1 cellular context compared by ENCODE assay signal in the genomic region with DNA sequence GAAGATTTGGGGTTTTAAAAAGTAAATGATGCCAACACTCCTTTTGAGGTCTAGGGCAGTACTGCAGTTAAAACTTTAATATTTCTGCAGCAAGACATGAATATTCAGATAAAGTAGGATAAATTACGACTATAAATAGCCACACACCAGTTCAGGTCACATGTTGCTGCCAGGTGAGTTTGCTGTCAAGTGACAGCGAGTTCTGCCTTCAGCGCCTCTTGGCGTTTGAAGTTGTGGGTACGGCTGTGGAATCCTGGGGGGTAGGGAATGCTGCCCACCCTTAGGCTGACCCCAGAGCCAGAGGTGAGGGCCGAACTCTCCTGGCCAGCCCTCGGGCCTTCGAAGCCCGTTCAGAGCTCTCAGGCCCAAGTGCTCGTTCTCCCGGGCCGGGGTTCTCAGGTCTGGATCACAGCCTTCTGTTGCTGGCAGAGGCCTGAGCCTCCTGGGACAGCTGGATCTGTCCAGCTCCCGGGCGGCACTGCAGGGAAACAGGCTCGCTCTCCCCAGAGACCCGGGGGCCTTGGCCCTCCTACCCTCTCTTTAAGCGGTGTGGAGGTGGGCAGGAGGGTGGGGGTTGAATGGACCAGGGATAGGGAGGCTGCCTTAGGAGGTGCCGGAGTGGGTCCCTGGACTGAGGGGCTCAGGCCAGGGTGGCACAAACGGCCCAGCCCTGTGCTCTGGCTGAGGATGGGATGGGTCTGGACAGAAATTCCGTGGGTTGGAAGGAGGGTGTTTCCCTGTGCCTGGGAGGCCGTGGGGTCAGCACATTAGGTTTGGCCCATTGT.
A peak's percentile ranks its signal among the peaks of the same experiment; 100 is the strongest.
TF ChIP-seq lines count a peak whose summit lies in the region.

No MANE protein-coding gene starts in this region.

TF ChIP-seq in HepG2, 621 proteins besides CTCF, POLR2A, EP300 and RAD21:
- TF ChIP-seq AGO2 (optimal IDR thresholded peaks at IDR 0.05; ENCODE audit: low read depth, low read length), result peak; percentile 85
- TF ChIP-seq, protein P1, sequence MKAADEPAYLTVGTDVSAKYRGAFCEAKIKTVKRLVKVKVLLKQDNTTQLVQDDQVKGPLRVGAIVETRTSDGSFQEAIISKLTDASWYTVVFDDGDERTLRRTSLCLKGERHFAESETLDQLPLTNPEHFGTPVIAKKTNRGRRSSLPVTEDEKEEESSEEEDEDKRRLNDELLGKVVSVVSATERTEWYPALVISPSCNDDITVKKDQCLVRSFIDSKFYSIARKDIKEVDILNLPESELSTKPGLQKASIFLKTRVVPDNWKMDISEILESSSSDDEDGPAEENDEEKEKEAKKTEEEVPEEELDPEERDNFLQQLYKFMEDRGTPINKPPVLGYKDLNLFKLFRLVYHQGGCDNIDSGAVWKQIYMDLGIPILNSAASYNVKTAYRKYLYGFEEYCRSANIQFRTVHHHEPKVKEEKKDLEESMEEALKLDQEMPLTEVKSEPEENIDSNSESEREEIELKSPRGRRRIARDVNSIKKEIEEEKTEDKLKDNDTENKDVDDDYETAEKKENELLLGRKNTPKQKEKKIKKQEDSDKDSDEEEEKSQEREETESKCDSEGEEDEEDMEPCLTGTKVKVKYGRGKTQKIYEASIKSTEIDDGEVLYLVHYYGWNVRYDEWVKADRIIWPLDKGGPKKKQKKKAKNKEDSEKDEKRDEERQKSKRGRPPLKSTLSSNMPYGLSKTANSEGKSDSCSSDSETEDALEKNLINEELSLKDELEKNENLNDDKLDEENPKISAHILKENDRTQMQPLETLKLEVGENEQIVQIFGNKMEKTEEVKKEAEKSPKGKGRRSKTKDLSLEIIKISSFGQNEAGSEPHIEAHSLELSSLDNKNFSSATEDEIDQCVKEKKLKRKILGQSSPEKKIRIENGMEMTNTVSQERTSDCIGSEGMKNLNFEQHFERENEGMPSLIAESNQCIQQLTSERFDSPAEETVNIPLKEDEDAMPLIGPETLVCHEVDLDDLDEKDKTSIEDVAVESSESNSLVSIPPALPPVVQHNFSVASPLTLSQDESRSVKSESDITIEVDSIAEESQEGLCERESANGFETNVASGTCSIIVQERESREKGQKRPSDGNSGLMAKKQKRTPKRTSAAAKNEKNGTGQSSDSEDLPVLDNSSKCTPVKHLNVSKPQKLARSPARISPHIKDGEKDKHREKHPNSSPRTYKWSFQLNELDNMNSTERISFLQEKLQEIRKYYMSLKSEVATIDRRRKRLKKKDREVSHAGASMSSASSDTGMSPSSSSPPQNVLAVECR (CRISPR knock-in tag; IDR thresholded peaks at IDR 0.05; ENCODE audit: borderline replicate concordance), result peak; percentile 10; the same call in 1 of the 2 replicates
- TF ChIP-seq RBM22 (optimal IDR thresholded peaks at IDR 0.05; ENCODE audit: low read length), result peak; percentile 71
- TF ChIP-seq ZNF552 (CRISPR knock-in tag; IDR thresholded peaks at IDR 0.05; ENCODE audit: borderline replicate concordance), result no peak
- no peak for TF ChIP-seq STAG1 (CRISPR knock-in tag; IDR thresholded peaks at IDR 0.05)
- TF ChIP-seq MIER2 (CRISPR knock-in tag; IDR thresholded peaks at IDR 0.05), result no peak
